In genomic region chr11:2132874-2133480, GRCh38 we compare ENCODE assay signal across 1 cellular context.
TF ChIP-seq lines count a peak whose summit lies in the region.

No MANE protein-coding gene starts in this region.

TF ChIP-seq in HepG2, 621 proteins besides CTCF, POLR2A, EP300 and RAD21 (continued from another document and continues in another):
- 0 out of 2 replicates have a peak, but pooled peaks have one; percentile 15 for TF ChIP-seq ZNF563 (CRISPR knock-in tag; IDR thresholded peaks at IDR 0.05)
- TF ChIP-seq, protein P1, sequence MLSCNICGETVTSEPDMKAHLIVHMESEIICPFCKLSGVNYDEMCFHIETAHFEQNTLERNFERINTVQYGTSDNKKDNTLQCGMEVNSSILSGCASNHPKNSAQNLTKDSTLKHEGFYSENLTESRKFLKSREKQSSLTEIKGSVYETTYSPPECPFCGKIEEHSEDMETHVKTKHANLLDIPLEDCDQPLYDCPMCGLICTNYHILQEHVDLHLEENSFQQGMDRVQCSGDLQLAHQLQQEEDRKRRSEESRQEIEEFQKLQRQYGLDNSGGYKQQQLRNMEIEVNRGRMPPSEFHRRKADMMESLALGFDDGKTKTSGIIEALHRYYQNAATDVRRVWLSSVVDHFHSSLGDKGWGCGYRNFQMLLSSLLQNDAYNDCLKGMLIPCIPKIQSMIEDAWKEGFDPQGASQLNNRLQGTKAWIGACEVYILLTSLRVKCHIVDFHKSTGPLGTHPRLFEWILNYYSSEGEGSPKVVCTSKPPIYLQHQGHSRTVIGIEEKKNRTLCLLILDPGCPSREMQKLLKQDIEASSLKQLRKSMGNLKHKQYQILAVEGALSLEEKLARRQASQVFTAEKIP (CRISPR knock-in tag; IDR thresholded peaks at IDR 0.05; ENCODE audit: borderline replicate concordance), result no peak
- TF ChIP-seq, protein P2, sequence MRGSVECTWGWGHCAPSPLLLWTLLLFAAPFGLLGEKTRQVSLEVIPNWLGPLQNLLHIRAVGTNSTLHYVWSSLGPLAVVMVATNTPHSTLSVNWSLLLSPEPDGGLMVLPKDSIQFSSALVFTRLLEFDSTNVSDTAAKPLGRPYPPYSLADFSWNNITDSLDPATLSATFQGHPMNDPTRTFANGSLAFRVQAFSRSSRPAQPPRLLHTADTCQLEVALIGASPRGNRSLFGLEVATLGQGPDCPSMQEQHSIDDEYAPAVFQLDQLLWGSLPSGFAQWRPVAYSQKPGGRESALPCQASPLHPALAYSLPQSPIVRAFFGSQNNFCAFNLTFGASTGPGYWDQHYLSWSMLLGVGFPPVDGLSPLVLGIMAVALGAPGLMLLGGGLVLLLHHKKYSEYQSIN (CRISPR knock-in tag; IDR thresholded peaks at IDR 0.05; ENCODE audit: borderline replicate concordance), result no peak
- TF ChIP-seq ZHX1 (CRISPR knock-in tag; IDR thresholded peaks at IDR 0.05; ENCODE audit: low read depth), result peak; percentile 33
- no peak for TF ChIP-seq NFE2L1 (CRISPR knock-in tag; IDR thresholded peaks at IDR 0.05; ENCODE audit: borderline replicate concordance)
- no peak for TF ChIP-seq ZNF160 (CRISPR knock-in tag; IDR thresholded peaks at IDR 0.05)
- TF ChIP-seq ZBTB7B (CRISPR knock-in tag; IDR thresholded peaks at IDR 0.05), result no peak
- TF ChIP-seq ZNF552 (CRISPR knock-in tag; IDR thresholded peaks at IDR 0.05; ENCODE audit: borderline replicate concordance), result no peak
- TF ChIP-seq THYN1 (CRISPR knock-in tag; IDR thresholded peaks at IDR 0.05; ENCODE audit: borderline replicate concordance, low read depth), result no peak
- TF ChIP-seq ZNF775 (CRISPR knock-in tag; IDR thresholded peaks at IDR 0.05; ENCODE audit: borderline replicate concordance), result no peak
- TF ChIP-seq POLR2AphosphoS5 (IDR thresholded peaks at IDR 0.05; ENCODE audit: low read depth, low read length), result peak; percentile 68
- TF ChIP-seq IRX3 (CRISPR knock-in tag; IDR thresholded peaks at IDR 0.05; ENCODE audit: borderline replicate concordance, low read depth), result no peak
- TF ChIP-seq ZNF770 (CRISPR knock-in tag; IDR thresholded peaks at IDR 0.05), result no peak
- TF ChIP-seq BORCS8-MEF2B (CRISPR knock-in tag; IDR thresholded peaks at IDR 0.05), result 0 out of 2 replicates have a peak, but pooled peaks have one; percentile 58
- TF ChIP-seq KLF13 (CRISPR knock-in tag; IDR thresholded peaks at IDR 0.05), result no peak
- no peak for TF ChIP-seq ZNF224 (CRISPR knock-in tag; IDR thresholded peaks at IDR 0.05)
- no peak for TF ChIP-seq FOXM1 (CRISPR knock-in tag; IDR thresholded peaks at IDR 0.05)
- TF ChIP-seq, protein P3, sequence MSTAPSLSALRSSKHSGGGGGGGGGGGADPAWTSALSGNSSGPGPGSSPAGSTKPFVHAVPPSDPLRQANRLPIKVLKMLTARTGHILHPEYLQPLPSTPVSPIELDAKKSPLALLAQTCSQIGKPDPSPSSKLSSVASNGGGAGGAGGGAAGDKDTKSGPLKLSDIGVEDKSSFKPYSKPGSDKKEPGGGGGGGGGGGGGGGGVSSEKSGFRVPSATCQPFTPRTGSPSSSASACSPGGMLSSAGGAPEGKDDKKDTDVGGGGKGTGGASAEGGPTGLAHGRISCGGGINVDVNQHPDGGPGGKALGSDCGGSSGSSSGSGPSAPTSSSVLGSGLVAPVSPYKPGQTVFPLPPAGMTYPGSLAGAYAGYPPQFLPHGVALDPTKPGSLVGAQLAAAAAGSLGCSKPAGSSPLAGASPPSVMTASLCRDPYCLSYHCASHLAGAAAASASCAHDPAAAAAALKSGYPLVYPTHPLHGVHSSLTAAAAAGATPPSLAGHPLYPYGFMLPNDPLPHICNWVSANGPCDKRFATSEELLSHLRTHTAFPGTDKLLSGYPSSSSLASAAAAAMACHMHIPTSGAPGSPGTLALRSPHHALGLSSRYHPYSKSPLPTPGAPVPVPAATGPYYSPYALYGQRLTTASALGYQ (CRISPR knock-in tag; IDR thresholded peaks at IDR 0.05), result peak; percentile 41; the same call in 1 of the 2 replicates
- TF ChIP-seq DRAP1 (CRISPR knock-in tag; IDR thresholded peaks at IDR 0.05), result no peak
- TF ChIP-seq ZNF574 (CRISPR knock-in tag; IDR thresholded peaks at IDR 0.05), result no peak; the same call in 1 of the 2 replicates
- TF ChIP-seq ZNF841 (CRISPR knock-in tag; IDR thresholded peaks at IDR 0.05; ENCODE audit: borderline replicate concordance), result no peak
- TF ChIP-seq ZBTB21 (CRISPR knock-in tag; IDR thresholded peaks at IDR 0.05), result no peak
- TF ChIP-seq DR1 (CRISPR knock-in tag; IDR thresholded peaks at IDR 0.05), result 0 out of 2 replicates have a peak, but pooled peaks have one; percentile 16
- TF ChIP-seq MTF2 (CRISPR knock-in tag; IDR thresholded peaks at IDR 0.05; ENCODE audit: borderline replicate concordance), result no peak
- TF ChIP-seq, protein P4, sequence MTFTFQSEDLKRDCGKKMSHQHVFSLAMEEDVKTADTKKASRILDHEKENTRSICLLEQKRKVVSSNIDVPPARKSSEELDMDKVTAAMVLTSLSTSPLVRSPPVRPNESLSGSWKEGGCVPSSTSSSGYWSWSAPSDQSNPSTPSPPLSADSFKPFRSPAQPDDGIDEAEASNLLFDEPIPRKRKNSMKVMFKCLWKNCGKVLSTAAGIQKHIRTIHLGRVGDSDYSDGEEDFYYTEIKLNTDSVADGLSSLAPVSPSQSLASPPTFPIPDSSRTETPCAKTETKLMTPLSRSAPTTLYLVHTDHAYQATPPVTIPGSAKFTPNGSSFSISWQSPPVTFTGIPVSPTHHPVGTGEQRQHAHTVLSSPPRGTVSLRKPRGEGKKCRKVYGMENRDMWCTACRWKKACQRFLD (CRISPR knock-in tag; IDR thresholded peaks at IDR 0.05; ENCODE audit: borderline replicate concordance), result peak; percentile 25; the same call in 1 of the 2 replicates
- TF ChIP-seq ZNF761 (CRISPR knock-in tag; conservative IDR thresholded peaks at IDR 0.05), result no peak
- no peak for TF ChIP-seq ZEB1 (IDR thresholded peaks at IDR 0.05; ENCODE audit: insufficient replicate concordance, low read depth)
- no peak for TF ChIP-seq HOXA5 (CRISPR knock-in tag; IDR thresholded peaks at IDR 0.05)
- TF ChIP-seq ZFP41 (CRISPR knock-in tag; IDR thresholded peaks at IDR 0.05; ENCODE audit: borderline replicate concordance), result no peak
- TF ChIP-seq NCOR1 (IDR thresholded peaks at IDR 0.05; ENCODE audit: borderline replicate concordance, low read length), result no peak
- no peak for TF ChIP-seq ZNF556 (CRISPR knock-in tag; IDR thresholded peaks at IDR 0.05; ENCODE audit: borderline replicate concordance)
- peak; percentile 29; the same call in 1 of the 2 replicates for TF ChIP-seq KDM3A (CRISPR knock-in tag; IDR thresholded peaks at IDR 0.05; ENCODE audit: low read depth)
- TF ChIP-seq SOX6 (IDR thresholded peaks at IDR 0.05), result no peak
- TF ChIP-seq SOX6 (CRISPR knock-in tag; IDR thresholded peaks at IDR 0.05), result no peak
- TF ChIP-seq REXO4 (CRISPR knock-in tag; IDR thresholded peaks at IDR 0.05; ENCODE audit: borderline replicate concordance), result no peak
- no peak for TF ChIP-seq SATB2 (CRISPR knock-in tag; IDR thresholded peaks at IDR 0.05)
- no peak; the same call in 1 of the 2 replicates for TF ChIP-seq ZNF253 (CRISPR knock-in tag; IDR thresholded peaks at IDR 0.05; ENCODE audit: borderline replicate concordance)
- TF ChIP-seq PLSCR1 (CRISPR knock-in tag; IDR thresholded peaks at IDR 0.05; ENCODE audit: borderline replicate concordance), result no peak
- no peak for TF ChIP-seq ZNF549 (CRISPR knock-in tag; IDR thresholded peaks at IDR 0.05)
- no peak for TF ChIP-seq PRDM4 (CRISPR knock-in tag; IDR thresholded peaks at IDR 0.05; ENCODE audit: borderline replicate concordance)
- no peak for TF ChIP-seq ZNF12 (CRISPR knock-in tag; IDR thresholded peaks at IDR 0.05)
- TF ChIP-seq ESRRA (CRISPR knock-in tag; IDR thresholded peaks at IDR 0.05; ENCODE audit: low read depth), result peak; percentile 43; the same call in 1 of the 2 replicates
- no peak for TF ChIP-seq MAF1 (CRISPR knock-in tag; IDR thresholded peaks at IDR 0.05; ENCODE audit: borderline replicate concordance)
- no peak for TF ChIP-seq ZNF607 (CRISPR knock-in tag; IDR thresholded peaks at IDR 0.05; ENCODE audit: borderline replicate concordance)
- no peak for TF ChIP-seq PBX3 (CRISPR knock-in tag; IDR thresholded peaks at IDR 0.05; ENCODE audit: borderline replicate concordance)
- no peak for TF ChIP-seq JARID2 (CRISPR knock-in tag; IDR thresholded peaks at IDR 0.05; ENCODE audit: insufficient replicate concordance)
- TF ChIP-seq ZNF781 (CRISPR knock-in tag; IDR thresholded peaks at IDR 0.05; ENCODE audit: borderline replicate concordance, not compliant biosample characterization), result no peak
